ENCODE assay signal across 1 cellular context in genomic region chr7:72183835-72184234, GRCh38.
TF ChIP-seq lines count a peak whose summit lies in the region.

No MANE protein-coding gene starts in this region.

TF ChIP-seq in GM12878, 131 proteins besides CTCF, POLR2A, EP300 and RAD21:
- TF ChIP-seq BCL11A (IDR thresholded peaks at IDR 0.05; ENCODE audit: low read depth, low read length) = no peak
- TF ChIP-seq MEF2A (IDR thresholded peaks at IDR 0.05; ENCODE audit: insufficient read depth, low read depth, low read length) = no peak
- TF ChIP-seq, protein P1, sequence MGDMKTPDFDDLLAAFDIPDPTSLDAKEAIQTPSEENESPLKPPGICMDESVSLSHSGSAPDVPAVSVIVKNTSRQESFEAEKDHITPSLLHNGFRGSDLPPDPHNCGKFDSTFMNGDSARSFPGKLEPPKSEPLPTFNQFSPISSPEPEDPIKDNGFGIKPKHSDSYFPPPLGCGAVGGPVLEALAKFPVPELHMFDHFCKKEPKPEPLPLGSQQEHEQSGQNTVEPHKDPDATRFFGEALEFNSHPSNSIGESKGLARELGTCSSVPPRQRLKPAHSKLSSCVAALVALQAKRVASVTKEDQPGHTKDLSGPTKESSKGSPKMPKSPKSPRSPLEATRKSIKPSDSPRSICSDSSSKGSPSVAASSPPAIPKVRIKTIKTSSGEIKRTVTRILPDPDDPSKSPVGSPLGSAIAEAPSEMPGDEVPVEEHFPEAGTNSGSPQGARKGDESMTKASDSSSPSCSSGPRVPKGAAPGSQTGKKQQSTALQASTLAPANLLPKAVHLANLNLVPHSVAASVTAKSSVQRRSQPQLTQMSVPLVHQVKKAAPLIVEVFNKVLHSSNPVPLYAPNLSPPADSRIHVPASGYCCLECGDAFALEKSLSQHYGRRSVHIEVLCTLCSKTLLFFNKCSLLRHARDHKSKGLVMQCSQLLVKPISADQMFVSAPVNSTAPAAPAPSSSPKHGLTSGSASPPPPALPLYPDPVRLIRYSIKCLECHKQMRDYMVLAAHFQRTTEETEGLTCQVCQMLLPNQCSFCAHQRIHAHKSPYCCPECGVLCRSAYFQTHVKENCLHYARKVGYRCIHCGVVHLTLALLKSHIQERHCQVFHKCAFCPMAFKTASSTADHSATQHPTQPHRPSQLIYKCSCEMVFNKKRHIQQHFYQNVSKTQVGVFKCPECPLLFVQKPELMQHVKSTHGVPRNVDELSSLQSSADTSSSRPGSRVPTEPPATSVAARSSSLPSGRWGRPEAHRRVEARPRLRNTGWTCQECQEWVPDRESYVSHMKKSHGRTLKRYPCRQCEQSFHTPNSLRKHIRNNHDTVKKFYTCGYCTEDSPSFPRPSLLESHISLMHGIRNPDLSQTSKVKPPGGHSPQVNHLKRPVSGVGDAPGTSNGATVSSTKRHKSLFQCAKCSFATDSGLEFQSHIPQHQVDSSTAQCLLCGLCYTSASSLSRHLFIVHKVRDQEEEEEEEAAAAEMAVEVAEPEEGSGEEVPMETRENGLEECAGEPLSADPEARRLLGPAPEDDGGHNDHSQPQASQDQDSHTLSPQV (IDR thresholded peaks at IDR 0.05) = no peak
- no peak for TF ChIP-seq ZBTB4 (CRISPR knock-in tag; IDR thresholded peaks at IDR 0.05)
- no peak for TF ChIP-seq YBX1 (IDR thresholded peaks at IDR 0.05)
- 0 out of 2 replicates have a peak, but pooled peaks have one; percentile 5 for TF ChIP-seq SMC3 (IDR thresholded peaks at IDR 0.05; ENCODE audit: borderline replicate concordance, low read length)
